In the genomic region with DNA sequence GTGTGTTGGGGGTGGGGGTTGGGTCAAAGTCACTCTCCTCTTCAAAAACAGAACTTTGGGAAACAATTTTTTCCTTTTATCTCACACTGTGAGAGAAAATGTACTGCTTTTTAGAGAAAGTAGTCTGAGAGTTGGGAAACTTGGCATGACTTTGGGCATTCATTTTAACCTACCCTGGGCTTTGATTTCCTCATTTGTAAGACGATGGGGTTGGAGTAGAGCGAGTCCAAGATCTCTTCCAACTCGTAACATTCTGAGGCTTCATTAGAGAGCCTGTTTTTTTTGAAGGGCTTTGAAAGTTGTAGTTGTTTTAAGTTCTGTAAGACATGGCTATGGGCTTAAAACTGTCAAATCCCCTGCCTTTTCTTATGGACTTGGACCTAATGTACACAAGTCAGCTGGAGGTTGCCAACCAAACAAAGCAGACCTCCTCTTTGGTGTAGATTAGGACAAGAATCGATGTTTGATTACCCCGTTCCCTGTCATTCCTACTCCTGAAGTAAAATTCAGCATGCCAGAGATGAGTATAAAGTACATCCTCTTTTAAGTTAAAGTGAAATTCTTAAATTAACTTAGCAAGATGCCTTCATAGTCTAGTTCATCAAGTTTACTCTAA, we compare ENCODE assay signal across 1 cellular context.
A peak's percentile ranks its signal among the peaks of the same experiment; 100 is the strongest.
TF ChIP-seq lines count a peak whose summit lies in the region.

No MANE protein-coding gene starts in this region.

TF ChIP-seq in HepG2, 621 proteins besides CTCF, POLR2A, EP300 and RAD21 (continued from another document):
- no peak for TF ChIP-seq U2AF1 (optimal IDR thresholded peaks at IDR 0.05; ENCODE audit: low read depth, low read length)
- peak; percentile 89 for TF ChIP-seq TFAP4 (IDR thresholded peaks at IDR 0.05; ENCODE audit: borderline replicate concordance, low read depth)
- 0 out of 2 replicates have a peak, but pooled peaks have one; percentile 18 for TF ChIP-seq KAT8 (CRISPR knock-in tag; IDR thresholded peaks at IDR 0.05)
- TF ChIP-seq ZGPAT (CRISPR knock-in tag; IDR thresholded peaks at IDR 0.05): 0 out of 2 replicates have a peak, but pooled peaks have one; percentile 26
- TF ChIP-seq ZNF639 (CRISPR knock-in tag; conservative IDR thresholded peaks at IDR 0.05): no peak
- TF ChIP-seq HMGA1 (CRISPR knock-in tag; conservative IDR thresholded peaks at IDR 0.05): no peak
- TF ChIP-seq ZNF792 (CRISPR knock-in tag; IDR thresholded peaks at IDR 0.05): 0 out of 2 replicates have a peak, but pooled peaks have one; percentile 15
- peak; percentile 46; the same call in 1 of the 2 replicates for TF ChIP-seq HNF4G (IDR thresholded peaks at IDR 0.05; ENCODE audit: borderline replicate concordance, low read depth, low read length)
- no peak for TF ChIP-seq HNF4G (CRISPR knock-in tag; IDR thresholded peaks at IDR 0.05; ENCODE audit: borderline replicate concordance, low read depth)
- no peak for TF ChIP-seq KLF13 (CRISPR knock-in tag; IDR thresholded peaks at IDR 0.05)
- TF ChIP-seq ASH2L (IDR thresholded peaks at IDR 0.05; ENCODE audit: insufficient read length, low read depth, low read length): peak; percentile 52
- 0 out of 2 replicates have a peak, but pooled peaks have one; percentile 20 for TF ChIP-seq PITX1 (CRISPR knock-in tag; IDR thresholded peaks at IDR 0.05)
- TF ChIP-seq FOXA3 (CRISPR knock-in tag; IDR thresholded peaks at IDR 0.05): peak; percentile 67
- TF ChIP-seq ZNF292 (CRISPR knock-in tag; IDR thresholded peaks at IDR 0.05; ENCODE audit: borderline replicate concordance, low read depth): 0 out of 2 replicates have a peak, but pooled peaks have one; percentile 27
- TF ChIP-seq BCL6 (CRISPR knock-in tag; IDR thresholded peaks at IDR 0.05): 0 out of 2 replicates have a peak, but pooled peaks have one; percentile 13
- TF ChIP-seq NFIC (IDR thresholded peaks at IDR 0.05; ENCODE audit: low read length): 0 out of 2 replicates have a peak, but pooled peaks have one; percentile 19
- 0 out of 2 replicates have a peak, but pooled peaks have one; percentile 32 for TF ChIP-seq ZBTB7B (CRISPR knock-in tag; IDR thresholded peaks at IDR 0.05)
- TF ChIP-seq ZNF614 (CRISPR knock-in tag; IDR thresholded peaks at IDR 0.05; ENCODE audit: borderline replicate concordance): no peak
